Comparison of ENCODE assay signal across 15 cellular contexts in genomic region chr1:156310962-156311361, GRCh38. TPM values are rescaled to one million over a fixed set of nuclear protein-coding genes. Genes with fewer than 3 reads are reported as not detected.
DNase-seq lines count a peak whose midpoint lies in the region; ATAC-seq and TF ChIP-seq lines count a peak whose summit lies in the region.
"Had no signal": no experiment of that assay in that cellular context is flagged by ENCODE, and none has a peak within 500 bp of the region (broad histone marks: within the 10 kb centered on the region; RNA-seq: fewer than 3 reads in every experiment).

No MANE protein-coding gene starts in this region.

- H3K4me3 ChIP-seq in epithelial cell of esophagus (ENCODE audit: low read length) (no peak overlapping the region), prostate gland (no peak overlapping the region)
- H3K4me3 ChIP-seq: stomach had no signal

- H3K27me3 ChIP-seq in prostate gland (replicated peaks; ENCODE audit: insufficient read depth) = no peaks in the 10 kb centered on the region
- H3K27me3 ChIP-seq: stomach had no signal

- peaks cover 3 to 5% of the 10 kb centered on the region in 2 donors for H3K36me3 ChIP-seq in prostate gland

- WGBS in prostate gland = 60% methylated on average over 6 of the region's 6 CpGs

- H3K4me1 ChIP-seq in prostate gland (replicated peaks) = no peaks in the 10 kb centered on the region
- H3K4me1 ChIP-seq: stomach had no signal

- no peak for TF ChIP-seq POLR2A in prostate gland (IDR thresholded peaks at IDR 0.05)

- no peaks in the 10 kb centered on the region for H3K9me3 ChIP-seq in prostate gland
- H3K9me3 ChIP-seq: stomach had no signal

- DNase-seq in EL (peak; percentile 67), MV-4-11 (lab: John Stamatoyannopoulos, UW) (peak; percentile 72), epithelial cell of esophagus (ENCODE audit: low read depth) (peak; percentile 41), prostate gland (ENCODE audit: low spot score) (peak; percentile 71), DMS114 treated with DMSO at 0.1 percent for 48 hours (lab: John Stamatoyannopoulos, UW; ENCODE audit: unreplicated experiment) (no peak), SKM-1 (lab: John Stamatoyannopoulos, UW; ENCODE audit: unreplicated experiment) (no peak)
- DNase-seq: activated CD8-positive, alpha-beta memory T cell treated with anti-CD3 and anti-CD28 coated beads, Interleukin-2, amount 50 U/mL, for 48 hours; activated naive CD8-positive, alpha-beta T cell treated with anti-CD3 and anti-CD28 coated beads, Interleukin-2, amount 50 U/mL, for 24 hours; CD8-positive, alpha-beta T cell; NCI-H2081 treated with DMSO at 0.1 percent for 48 hours; stomach had no signal

- intact Hi-C loops in prostate gland (cut with DNase I) = no loop called here

- TF ChIP-seq CTCF in epithelial cell of esophagus (IDR thresholded peaks at IDR 0.05; ENCODE audit: insufficient read depth, low read depth, low read length, missing control alignments) (no peak), prostate gland (IDR thresholded peaks at IDR 0.05) (no peak)

- no peak for ATAC-seq in GM21529 (IDR thresholded peaks at IDR 0.05; ENCODE audit: unreplicated experiment)
- no peak for ATAC-seq in HG02588 (IDR thresholded peaks at IDR 0.05; ENCODE audit: unreplicated experiment)
- ATAC-seq: activated naive CD8-positive, alpha-beta T cell treated with anti-CD3 and anti-CD28 coated beads, Interleukin-2, amount 50 U/mL, for 24 hours; CD8-positive, alpha-beta T cell had no signal

- H3K27ac ChIP-seq in prostate gland = peak overlapping the region in 1 of 2 donors; percentile 13
- H3K27ac ChIP-seq: stomach had no signal

RNA-seq across cellular contexts. Expression of gene VHLL, which starts 11.9 kb away (rescaled TPM):
- 1 to 10 TPM in 1 of 2 donors, not detected in 1; 1.1 TPM for total RNA-seq in prostate gland
- total RNA-seq: CD8-positive, alpha-beta T cell; right cardiac atrium; stomach had no signal

RNA-seq across cellular contexts. Expression of gene GLMP, which starts 15.5 kb away (rescaled TPM):
- 100 to 1,000 TPM in 1 of 2 donors, 10 to 100 TPM in 1; 91.7 to 132 TPM for total RNA-seq in prostate gland

RNA-seq across cellular contexts. Expression of gene TMEM79, which starts 26.8 kb away (rescaled TPM):
- 10 to 100 TPM; 20.7 to 34.3 TPM for total RNA-seq in prostate gland

RNA-seq across cellular contexts. Expression of gene CCT3, which starts 27.1 kb away (rescaled TPM):
- total RNA-seq in prostate gland = 100 to 1,000 TPM; 144 to 167 TPM

RNA-seq across cellular contexts. Expression of gene TSACC, which starts 27.4 kb away (rescaled TPM):
- 10 to 100 TPM in 1 of 2 donors, not detected in 1; 58.7 TPM for total RNA-seq in prostate gland
- total RNA-seq: frontal cortex, right cardiac atrium, stomach had no signal

Comparison
In these comparisons a context has a peak if more than half of its experiments do, and no peak if none do; other contexts are left out.
1. DNase-seq: peak in EL (single experiment), MV-4-11 (single experiment), epithelial cell of esophagus (single experiment) and prostate gland (single experiment); none in DMS114 treated with DMSO at 0.1 percent for 48 hours (single experiment) and SKM-1 (single experiment).